7 cellular contexts compared by ENCODE assay signal in genomic region chr4:336099-336892, GRCh38. TPM values are rescaled to one million over a fixed set of nuclear protein-coding genes. Genes with fewer than 3 reads are reported as not detected.
DNase-seq lines count a peak whose midpoint lies in the region; ATAC-seq and TF ChIP-seq lines count a peak whose summit lies in the region.

No MANE protein-coding gene starts in this region.

- TF ChIP-seq CTCF in GM12875 (IDR thresholded peaks at IDR 0.05; ENCODE audit: borderline replicate concordance, insufficient read depth, low read depth, low read length) (no peak), coronary artery (IDR thresholded peaks at IDR 0.05) (no peak), lung (IDR thresholded peaks at IDR 0.05; ENCODE audit: control extremely low read depth, extremely low read depth) (no peak), tibial artery (IDR thresholded peaks at IDR 0.05) (no peak)

- intact Hi-C loops in tibial artery (cut with DNase I; ENCODE audit: low total_unique reads), result loop anchor here (10.0 kb wide), 3 partner anchors 91 to 339 kb away; partner anchors contain the start of genes ATP5ME and MYL5

- H3K4me3 ChIP-seq in GM12875 (ENCODE audit: low read depth, low read length) (peak overlapping the region; percentile 94), NT2/D1 (ENCODE audit: insufficient read length, low read depth) (peak overlapping the region; percentile 98), coronary artery (peak overlapping the region; percentile 85), lung (peak overlapping the region; percentile 80), tibial artery (peak overlapping the region; percentile 87 to 89)

- DNase-seq in NT2/D1 (ENCODE audit: low read depth, low spot score) (no peak), coronary artery (ENCODE audit: low spot score) (peak; percentile 77), lung (ENCODE audit: low spot score) (no peak), tibial artery (peak; percentile 24 to 71), NOMO-1 treated with DMSO at 0.1 percent for 48 hours (lab: John Stamatoyannopoulos, UW; ENCODE audit: unreplicated experiment) (no peak)

- no peaks in the 10 kb centered on the region for H3K9me3 ChIP-seq in NT2/D1 (ENCODE audit: insufficient read depth, low read length)
- no peaks in the 10 kb centered on the region for H3K9me3 ChIP-seq in lung (ENCODE audit: control insufficient read depth in 2 of 2, insufficient read depth in 1 of 2, low read length in 1 of 2)
- no peaks in the 10 kb centered on the region for H3K9me3 ChIP-seq in tibial artery

- H3K4me1 ChIP-seq in NT2/D1 (ENCODE audit: insufficient read depth, insufficient read length) (peaks cover 3% of the 10 kb centered on the region), lung (ENCODE audit: control insufficient read depth in 2 of 2, insufficient read depth in 2 of 2, low read length in 2 of 2) (peaks cover 6 to 11% of the 10 kb centered on the region in 2 donors), tibial artery (peaks cover 0 to 25% (median 8%) of the 10 kb centered on the region in 4 donors)

- WGBS in lung, 2 donors, result 7 to 8% methylated on average over 69 to 71 of the region's 71 CpGs

- H3K27ac ChIP-seq in coronary artery (peak overlapping the region; percentile 88 to 99), lung (ENCODE audit: low read depth in 1 of 2, low read length in 1 of 2) (peak overlapping the region; percentile 90 to 93), tibial artery (peak overlapping the region; percentile 84 to 94)

- peaks cover 21% of the 10 kb centered on the region for H3K27me3 ChIP-seq in NT2/D1 (ENCODE audit: insufficient read depth, insufficient read length)
- no peaks in the 10 kb centered on the region for H3K27me3 ChIP-seq in lung (ENCODE audit: control insufficient read depth, insufficient read depth)
- H3K27me3 ChIP-seq in tibial artery, result no peaks in the 10 kb centered on the region

- ATAC-seq in lung (ENCODE audit: insufficient read depth, low FRiP score) (no peak), GM18511 (IDR thresholded peaks at IDR 0.05; ENCODE audit: unreplicated experiment) (no peak)

- peak overlapping the region; percentile 95 for H3K9ac ChIP-seq in NT2/D1 (ENCODE audit: insufficient read length, low read depth)

- H3K36me3 ChIP-seq in NT2/D1 (ENCODE audit: insufficient read depth, insufficient read length, low read length), result peaks cover 18% of the 10 kb centered on the region
- H3K36me3 ChIP-seq in lung (ENCODE audit: control insufficient read depth in 2 of 2, insufficient read depth in 2 of 2, low read length in 2 of 2), result no peaks in the 10 kb centered on the region
- H3K36me3 ChIP-seq in tibial artery, result peaks cover 0 to 12% (median 0%) of the 10 kb centered on the region in 3 donors

RNA-seq across cellular contexts. Expression of gene ZNF141, which starts 1.3 kb away (rescaled TPM):
- 10 to 100 TPM; 18.9 to 68.4 TPM for total RNA-seq in lung
- 1 to 10 TPM; 2.8 to 4.9 TPM for polyA plus RNA-seq in lung

RNA-seq across cellular contexts. Expression of gene ZNF732, which starts 31.0 kb away (rescaled TPM):
- total RNA-seq in lung, result 1 to 10 TPM in 1 of 2 donors, not detected in 1; 3.5 TPM
- polyA plus RNA-seq in lung, result under 1 TPM in 1 of 2 donors, not detected in 1; 0.02 TPM

Comparison
In these comparisons a context has a peak if more than half of its experiments do, and no peak if none do; other contexts are left out.
1. DNase-seq: peak in coronary artery (single experiment) and tibial artery (2 of 2); none in NT2/D1 (single experiment), lung (single experiment) and NOMO-1 treated with DMSO at 0.1 percent for 48 hours (single experiment).
2. Peak in every context shown above with its lines, with median percentiles within 50 percentile points of each other: H3K4me3 ChIP-seq and H3K27ac ChIP-seq.